11 cellular contexts compared by ENCODE assay signal in the genomic region with DNA sequence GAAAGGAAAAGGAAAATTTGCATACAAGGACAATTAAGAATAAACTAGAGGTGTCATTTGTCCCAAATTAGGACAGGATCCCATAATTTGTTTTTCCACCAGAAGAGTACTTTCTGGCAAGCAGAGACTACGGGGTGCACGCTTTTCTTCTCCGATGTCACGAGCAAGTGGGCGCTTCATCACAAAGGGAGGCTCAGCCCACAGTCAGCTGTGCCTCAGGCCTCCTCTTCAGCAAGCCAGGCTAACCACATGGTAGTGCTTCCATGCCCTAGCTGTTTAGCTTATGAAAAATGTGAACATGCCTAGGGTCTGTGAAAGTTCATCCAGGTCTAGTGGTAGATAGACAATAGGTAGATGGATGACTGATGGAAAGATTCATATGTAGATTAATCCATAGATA.
DNase-seq lines count a peak whose midpoint lies in the region; ATAC-seq and TF ChIP-seq lines count a peak whose summit lies in the region.
"Had no signal": no experiment of that assay in that cellular context is flagged by ENCODE, and none has a peak within 500 bp of the region (broad histone marks: within the 10 kb centered on the region; RNA-seq: fewer than 3 reads in every experiment).

No MANE protein-coding gene starts in this region.

- no peak for ATAC-seq in HG03432 (IDR thresholded peaks at IDR 0.05; ENCODE audit: unreplicated experiment)
- no peak for ATAC-seq in activated T-helper 17 cell treated with anti-CD3 and anti-CD28 coated beads, Interleukin-2, amount 50 U/mL, for 72 hours (replicated peaks)
- ATAC-seq: A549 had no signal

- peak overlapping the region in 3 of 5 experiments; percentile 51 to 93 (median 80) for H3K27ac Mint-ChIP-seq in brain
- H3K27ac Mint-ChIP-seq in activated T-helper 17 cell treated with anti-CD3 and anti-CD28 coated beads, Interleukin-2, amount 50 U/mL, for 72 hours: no peak overlapping the region
- H3K27ac Mint-ChIP-seq: CD4-positive, CD25-positive, alpha-beta regulatory T cell; HFFc6 had no signal

- TF ChIP-seq CTCF in brain (conservative IDR thresholded peaks at IDR 0.05) (no peak), GM20000 (IDR thresholded peaks at IDR 0.05; ENCODE audit: extremely low read depth, missing control alignments) (no peak)

- peak overlapping the region in 1 of 5 experiments; percentile 49 for H3K4me3 Mint-ChIP-seq in brain
- no peak overlapping the region for H3K4me3 Mint-ChIP-seq in activated T-helper 17 cell treated with anti-CD3 and anti-CD28 coated beads, Interleukin-2, amount 50 U/mL, for 72 hours
- H3K4me3 Mint-ChIP-seq: CD4-positive, CD25-positive, alpha-beta regulatory T cell; HFFc6 had no signal

- H3K36me3 Mint-ChIP-seq in brain: no peaks in the 10 kb centered on the region
- H3K36me3 Mint-ChIP-seq in activated T-helper 17 cell treated with anti-CD3 and anti-CD28 coated beads, Interleukin-2, amount 50 U/mL, for 72 hours (ENCODE audit: low read depth): no peaks in the 10 kb centered on the region
- H3K36me3 Mint-ChIP-seq: CD4-positive, CD25-positive, alpha-beta regulatory T cell had no signal

- peaks cover 14% of the 10 kb centered on the region for H3K4me1 Mint-ChIP-seq in brain
- no peaks in the 10 kb centered on the region for H3K4me1 Mint-ChIP-seq in activated T-helper 17 cell treated with anti-CD3 and anti-CD28 coated beads, Interleukin-2, amount 50 U/mL, for 72 hours
- H3K4me1 Mint-ChIP-seq: CD4-positive, CD25-positive, alpha-beta regulatory T cell had no signal

- peaks cover 6% of the 10 kb centered on the region for H3K27me3 Mint-ChIP-seq in brain
- H3K27me3 Mint-ChIP-seq in activated T-helper 17 cell treated with anti-CD3 and anti-CD28 coated beads, Interleukin-2, amount 50 U/mL, for 72 hours: peaks cover 13% of the 10 kb centered on the region
- H3K27me3 Mint-ChIP-seq: CD4-positive, CD25-positive, alpha-beta regulatory T cell had no signal

- DNase-seq in LHCN-M2 (ENCODE audit: low read depth) (peak; percentile 40), islet precursor cell (peak; percentile 34), superior temporal gyrus (ENCODE audit: extremely low spot score) (peak; percentile 24), GM20000 (ENCODE audit: low spot score) (no peak)
- DNase-seq: CD4-positive, CD25-positive, alpha-beta regulatory T cell; HCEC 1CT; HFFc6 had no signal

- peaks cover 0 to 4% (median 3%) of the 10 kb centered on the region in 5 experiments for H3K9me3 Mint-ChIP-seq in brain
- H3K9me3 Mint-ChIP-seq in activated T-helper 17 cell treated with anti-CD3 and anti-CD28 coated beads, Interleukin-2, amount 50 U/mL, for 72 hours: peaks cover 3% of the 10 kb centered on the region
- H3K9me3 Mint-ChIP-seq: HFFc6 had no signal
